1 cellular context compared by ENCODE assay signal in genomic region chr20:23357767-23358562, GRCh38.
TF ChIP-seq lines count a peak whose summit lies in the region.

No MANE protein-coding gene starts in this region.

TF ChIP-seq in HEK293, 187 proteins besides CTCF, POLR2A, EP300 and RAD21 (continued from another document):
- TF ChIP-seq PRDM10 (tag by site-specific recombination; IDR thresholded peaks at IDR 0.05): peak; percentile 65
- no peak for TF ChIP-seq ZNF777 (tag by site-specific recombination; IDR thresholded peaks at IDR 0.05; ENCODE audit: borderline replicate concordance)
- TF ChIP-seq REST (tag by site-specific recombination; IDR thresholded peaks at IDR 0.05): peak; percentile 58; the same call in 1 of the 2 replicates
- 0 out of 2 replicates have a peak, but pooled peaks have one; percentile 15 for TF ChIP-seq WT1 (tag by site-specific recombination; IDR thresholded peaks at IDR 0.05)
- TF ChIP-seq KLF9 (tag by site-specific recombination; IDR thresholded peaks at IDR 0.05; ENCODE audit: low read depth): peak; percentile 78
- TF ChIP-seq HIC1 (tag by site-specific recombination; IDR thresholded peaks at IDR 0.05): peak; percentile 96
- TF ChIP-seq ZNF214 (tag by site-specific recombination; IDR thresholded peaks at IDR 0.05; ENCODE audit: borderline replicate concordance): no peak
- peak; percentile 83 for TF ChIP-seq ZBTB26 (tag by site-specific recombination; optimal IDR thresholded peaks at IDR 0.05)
- TF ChIP-seq ZNF341 (tag by site-specific recombination; IDR thresholded peaks at IDR 0.05; ENCODE audit: low read depth): peak; percentile 81
- no peak for TF ChIP-seq SALL2 (tag by site-specific recombination; IDR thresholded peaks at IDR 0.05; ENCODE audit: borderline replicate concordance)
- TF ChIP-seq ZNF529 (tag by site-specific recombination; IDR thresholded peaks at IDR 0.05; ENCODE audit: insufficient replicate concordance): no peak
- TF ChIP-seq ZXDB (tag by site-specific recombination; IDR thresholded peaks at IDR 0.05): peak; percentile 62
- 0 out of 2 replicates have a peak, but pooled peaks have one; percentile 51 for TF ChIP-seq ZNF501 (tag by site-specific recombination; IDR thresholded peaks at IDR 0.05)
- peak; percentile 88 for TF ChIP-seq ZNF629 (tag by site-specific recombination; IDR thresholded peaks at IDR 0.05)
- TF ChIP-seq ZIC2 (tag by site-specific recombination; IDR thresholded peaks at IDR 0.05): 0 out of 2 replicates have a peak, but pooled peaks have one; percentile 33
- 0 out of 2 replicates have a peak, but pooled peaks have one; percentile 45 for TF ChIP-seq ZNF660 (tag by site-specific recombination; IDR thresholded peaks at IDR 0.05)
- no peak for TF ChIP-seq ZSCAN4 (tag by site-specific recombination; IDR thresholded peaks at IDR 0.05)
- TF ChIP-seq ZNF391 (tag by site-specific recombination; IDR thresholded peaks at IDR 0.05; ENCODE audit: borderline replicate concordance, low read depth): 0 out of 2 replicates have a peak, but pooled peaks have one; percentile 41
- peak; percentile 93 for TF ChIP-seq ZNF335 (tag by site-specific recombination; conservative IDR thresholded peaks at IDR 0.05)
- TF ChIP-seq SP3 (tag by site-specific recombination; IDR thresholded peaks at IDR 0.05): peak; percentile 90
- TF ChIP-seq ZBTB11 (tag by site-specific recombination; conservative IDR thresholded peaks at IDR 0.05; ENCODE audit: low read depth): 0 out of 2 replicates have a peak, but pooled peaks have one; percentile 7
- TF ChIP-seq GLIS1 (tag by site-specific recombination; IDR thresholded peaks at IDR 0.05): peak; percentile 73
- TF ChIP-seq ZBTB7A (tag by site-specific recombination; IDR thresholded peaks at IDR 0.05; ENCODE audit: low read depth): no peak
- TF ChIP-seq ZNF169 (tag by site-specific recombination; IDR thresholded peaks at IDR 0.05): no peak
- TF ChIP-seq KLF1 (tag by site-specific recombination; IDR thresholded peaks at IDR 0.05): peak; percentile 31
- TF ChIP-seq ZSCAN30 (tag by site-specific recombination; IDR thresholded peaks at IDR 0.05): peak; percentile 62; the same call in 1 of the 2 replicates
- TF ChIP-seq SCRT2 (tag by site-specific recombination; IDR thresholded peaks at IDR 0.05): no peak
- TF ChIP-seq INSM2 (tag by site-specific recombination; IDR thresholded peaks at IDR 0.05): peak; percentile 57; the same call in 1 of the 2 replicates
- TF ChIP-seq ZNF76 (tag by site-specific recombination; IDR thresholded peaks at IDR 0.05; ENCODE audit: borderline replicate concordance, low read depth): peak; percentile 86; the same call in 1 of the 2 replicates
- TF ChIP-seq SP2 (tag by site-specific recombination; IDR thresholded peaks at IDR 0.05): peak; percentile 98
- peak; percentile 49; the same call in 1 of the 2 replicates for TF ChIP-seq KLF17 (tag by site-specific recombination; IDR thresholded peaks at IDR 0.05)
- TF ChIP-seq ZNF580 (tag by site-specific recombination; IDR thresholded peaks at IDR 0.05): no peak
- no peak for TF ChIP-seq GLI2 (tag by site-specific recombination; IDR thresholded peaks at IDR 0.05; ENCODE audit: borderline replicate concordance, low read depth)
